20 cellular contexts compared by ENCODE assay signal in the genomic region with DNA sequence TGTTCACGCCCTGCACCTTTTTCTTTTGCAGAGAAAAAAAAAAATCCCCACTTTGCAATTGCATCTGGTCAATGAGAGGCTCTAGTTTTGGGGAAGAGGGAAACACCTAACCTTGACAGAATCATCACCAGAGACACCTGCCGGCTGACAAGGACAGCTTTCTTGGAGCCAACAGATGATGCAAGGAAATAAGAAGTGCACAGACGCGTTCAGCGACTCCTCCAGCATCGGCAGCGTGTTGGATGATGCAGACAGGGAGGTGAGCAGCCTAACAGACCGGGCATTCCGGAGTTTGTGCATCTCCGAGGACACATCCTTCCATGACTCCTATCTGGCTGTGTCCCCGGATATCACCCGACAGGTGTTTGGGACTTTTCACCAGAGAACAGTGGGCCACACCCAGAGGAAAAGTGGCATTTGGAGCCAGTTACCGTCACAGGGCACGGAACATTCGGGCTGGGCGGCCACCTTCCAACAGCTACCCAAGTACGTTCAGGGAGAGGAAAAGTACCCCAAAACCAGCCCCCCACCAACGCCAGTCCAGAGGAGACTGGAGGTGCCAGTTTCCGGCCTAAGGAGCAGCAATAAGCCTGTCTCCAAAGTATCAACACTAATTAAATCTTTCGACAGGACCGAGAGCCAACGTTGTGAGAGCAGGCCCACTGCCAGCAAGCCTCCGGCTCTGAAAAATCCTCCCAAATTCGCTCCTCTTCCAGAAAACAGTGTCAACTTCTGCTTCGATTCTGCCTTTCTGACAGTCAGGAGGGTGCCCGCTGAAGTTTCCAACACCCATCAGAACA. TPM values are rescaled to one million over a fixed set of nuclear protein-coding genes. Genes with fewer than 3 reads are reported as not detected.
DNase-seq lines count a peak whose midpoint lies in the region; ATAC-seq lines count a peak whose summit lies in the region.
"Had no signal": no experiment of that assay in that cellular context is flagged by ENCODE, and none has a peak within 500 bp of the region (broad histone marks: within the 10 kb centered on the region; RNA-seq: fewer than 3 reads in every experiment).

No MANE protein-coding gene starts in this region.

- no peak for ATAC-seq in left ventricle myocardium superior
- no peak for ATAC-seq in GM18502 (IDR thresholded peaks at IDR 0.05; ENCODE audit: poor library complexity, unreplicated experiment)

- H3K9me3 ChIP-seq in skeletal muscle tissue (ENCODE audit: control insufficient read depth in 3 of 3, low read length in 3 of 3), result no peaks in the 10 kb centered on the region

- H3K4me3 ChIP-seq in skeletal muscle tissue (ENCODE audit: low read length in 3 of 3), result no peak overlapping the region

- intact Hi-C loops in cardiac septum (cut with DNase I), result no loop called here
- intact Hi-C loops in left ventricle myocardium superior (cut with micrococcal nuclease), result no loop called here

- peaks cover 65 to 73% (median 65%) of the 10 kb centered on the region in 3 donors for H3K36me3 ChIP-seq in skeletal muscle tissue (ENCODE audit: control insufficient read depth in 3 of 3, insufficient read depth in 3 of 3, low read length in 3 of 3)

- H3K9ac ChIP-seq in skeletal muscle tissue (ENCODE audit: low read depth in 1 of 3, low read length in 3 of 3), result peak overlapping the region in 2 of 3 donors; percentile 16 to 33
- H3K9ac ChIP-seq: KMS-11 had no signal

- DNase-seq in cardiac septum (ENCODE audit: low spot score) (peak; percentile 36), left ventricle myocardium superior (no peak), islet precursor cell (peak; percentile 45), T-helper 2 cell (no peak)
- no peak for DNase-seq in activated CD4-positive, alpha-beta T cell treated with anti-CD3 and anti-CD28 coated beads for 48 hours
- DNase-seq: DMS153, NCI-H1092 treated with DMSO at 0.1 percent for 48 hours, NCI-H1436, NCI-H187, NCI-H2081 treated with DMSO at 0.1 percent for 48 hours, NCI-H2171, NCI-H226, NCI-H510A, RPMI8226, SIG-M5 had no signal

- no peaks in the 10 kb centered on the region for H3K27me3 ChIP-seq in skeletal muscle tissue (ENCODE audit: control insufficient read depth in 3 of 3, insufficient read depth in 3 of 3, low read length in 3 of 3)

- H3K27ac ChIP-seq in skeletal muscle tissue (ENCODE audit: low read depth, low read length), result peak overlapping the region; percentile 25
- H3K27ac ChIP-seq: HL-60, KMS-11 had no signal

- H3K4me1 ChIP-seq in skeletal muscle tissue (ENCODE audit: control insufficient read depth in 3 of 3, insufficient read depth in 3 of 3, low read length in 3 of 3), result peaks cover 11 to 38% (median 37%) of the 10 kb centered on the region in 3 donors

RNA-seq across cellular contexts. Expression of gene C10orf71, which starts 23.6 kb away (rescaled TPM):
- 163 TPM for total RNA-seq in cardiac septum
- total RNA-seq in left ventricle myocardium superior, result 126 TPM
- total RNA-seq in skeletal muscle tissue, result 4.7 TPM
- total RNA-seq: A172 had no signal

Comparison
In these comparisons a context has a peak if more than half of its experiments do, and no peak if none do; other contexts are left out.
1. DNase-seq: peak in cardiac septum (single experiment) and islet precursor cell (single experiment); none in left ventricle myocardium superior (single experiment), T-helper 2 cell (0 of 5) and activated CD4-positive, alpha-beta T cell treated with anti-CD3 and anti-CD28 coated beads for 48 hours (single experiment).
2. RNA of gene C10orf71, which starts 23.6 kb away (total RNA-seq): 163 TPM in cardiac septum (single experiment) and 126 TPM in left ventricle myocardium superior (single experiment); 4.7 TPM in skeletal muscle tissue (single experiment); every median in the first group is over 10 times any median in the second.